In genomic region chrX:21946925-21947641, GRCh38 we compare ENCODE assay signal across 9 cellular contexts. TPM values are rescaled to one million over a fixed set of nuclear protein-coding genes. Genes with fewer than 3 reads are reported as not detected.
A peak's percentile ranks its signal among the peaks of the same experiment; 100 is the strongest.
DNase-seq lines count a peak whose midpoint lies in the region; ATAC-seq and TF ChIP-seq lines count a peak whose summit lies in the region.
"Had no signal": no experiment of that assay in that cellular context is flagged by ENCODE, and none has a peak within 500 bp of the region (broad histone marks: within the 10 kb centered on the region; RNA-seq: fewer than 3 reads in every experiment).

No MANE protein-coding gene starts in this region.

- H3K9me3 Mint-ChIP-seq in type B pancreatic cell: no peaks in the 10 kb centered on the region
- H3K9me3 Mint-ChIP-seq: activated naive CD4-positive, alpha-beta T cell treated with anti-CD3 and anti-CD28 coated beads, Interleukin-2, amount 50 U/mL, for 24 hours had no signal

- WGBS in adrenal gland, 4 donors: 24 to 39% (median 30%) methylated on average over 4 to 7 of the region's 7 CpGs

- H3K36me3 Mint-ChIP-seq in type B pancreatic cell: peaks cover 23% of the 10 kb centered on the region

- H3K4me3 ChIP-seq in cardiac muscle cell: peak overlapping the region; percentile 4
- no peak overlapping the region for H3K4me3 ChIP-seq in adrenal gland

- peak overlapping the region; percentile 86 for H3K27ac Mint-ChIP-seq in type B pancreatic cell
- H3K27ac Mint-ChIP-seq: activated naive CD4-positive, alpha-beta T cell treated with anti-CD3 and anti-CD28 coated beads, Interleukin-2, amount 50 U/mL, for 24 hours had no signal

- H3K27me3 Mint-ChIP-seq in type B pancreatic cell: no peaks in the 10 kb centered on the region
- H3K27me3 Mint-ChIP-seq: activated naive CD4-positive, alpha-beta T cell treated with anti-CD3 and anti-CD28 coated beads, Interleukin-2, amount 50 U/mL, for 24 hours had no signal

- DNase-seq in cardiac muscle cell (ENCODE audit: low read depth in 1 of 2, low spot score in 1 of 2) (peak; percentile 51 to 69), Right ventricle myocardium inferior (ENCODE audit: missing footprints) (no peak), adrenal gland (peak in 3 of 7 donors; percentile 9 to 19 (median 19)), iPS-NIHi11 (ENCODE audit: low spot score) (peak; percentile 17), type B pancreatic cell (ENCODE audit: extremely low spot score, unreplicated experiment) (no peak), NCI-H446 treated with DMSO at 0.1 percent for 48 hours (lab: John Stamatoyannopoulos, UW) (no peak), HK-2 (ENCODE audit: unreplicated experiment) (no peak)

- H3K27ac ChIP-seq in cardiac muscle cell (peak overlapping the region; percentile 97), adrenal gland (peak overlapping the region in 4 of 5 donors; percentile 15 to 43 (median 29))

- intact Hi-C loops in Right ventricle myocardium inferior (cut with DNase I): loop anchor here (10.0 kb wide), 1 partner anchor 192 kb away; the partner anchor contains the start of gene SMPX
- intact Hi-C loops in adrenal gland (cut with DNase I): no loop called here

- ATAC-seq in Right ventricle myocardium inferior (no peak), HG02884 (IDR thresholded peaks at IDR 0.05; ENCODE audit: unreplicated experiment) (no peak)

- TF ChIP-seq POLR2A in adrenal gland (IDR thresholded peaks at IDR 0.05): no peak

- H3K27me3 ChIP-seq in cardiac muscle cell: no peaks in the 10 kb centered on the region
- no peaks in the 10 kb centered on the region for H3K27me3 ChIP-seq in adrenal gland

- H3K36me3 ChIP-seq in cardiac muscle cell: no peaks in the 10 kb centered on the region
- H3K36me3 ChIP-seq in adrenal gland (replicated peaks in 1 of 2): no peaks in the 10 kb centered on the region

- peaks cover 62% of the 10 kb centered on the region for H3K4me1 ChIP-seq in cardiac muscle cell (ENCODE audit: low read depth)
- peaks cover 4 to 30% of the 10 kb centered on the region in 2 donors for H3K4me1 ChIP-seq in adrenal gland (replicated peaks in 1 of 2)

- H3K4me3 Mint-ChIP-seq in type B pancreatic cell: peak overlapping the region; percentile 70
- H3K4me3 Mint-ChIP-seq: activated naive CD4-positive, alpha-beta T cell treated with anti-CD3 and anti-CD28 coated beads, Interleukin-2, amount 50 U/mL, for 24 hours had no signal

- TF ChIP-seq CTCF in cardiac muscle cell (IDR thresholded peaks at IDR 0.05; ENCODE audit: low read depth, low read length) (no peak), adrenal gland (IDR thresholded peaks at IDR 0.05) (no peak), type B pancreatic cell (conservative IDR thresholded peaks at IDR 0.05) (no peak)

- H3K9me3 ChIP-seq in cardiac muscle cell (ENCODE audit: low read depth) (no peaks in the 10 kb centered on the region), adrenal gland (replicated peaks in 1 of 3) (no peaks in the 10 kb centered on the region)

- H3K4me1 Mint-ChIP-seq in type B pancreatic cell (ENCODE audit: unreplicated experiment): peaks cover 49% of the 10 kb centered on the region

RNA-seq across cellular contexts. Expression of gene SMS, which starts 6.6 kb away (rescaled TPM):
- total RNA-seq in cardiac muscle cell (213 and 253 TPM in 2 replicates), Right ventricle myocardium inferior (54.4 TPM), adrenal gland (100 to 1,000 TPM in 5 of 8 donors, 10 to 100 TPM in 3; 68.3 to 265 (median 131) TPM), type B pancreatic cell (ENCODE audit: low replicate concordance) (138 and 277 TPM in 2 replicates)
- polyA plus RNA-seq in cardiac muscle cell (403 and 501 TPM in 2 replicates), adrenal gland (100 to 1,000 TPM in 1 of 3 donors, 10 to 100 TPM in 2; 78.6 to 138 (median 99.5) TPM)

Comparison
In these comparisons a context has a peak if more than half of its experiments do, and no peak if none do; other contexts are left out.
1. DNase-seq: peak in cardiac muscle cell (2 of 2) and iPS-NIHi11 (single experiment); none in Right ventricle myocardium inferior (single experiment), type B pancreatic cell (single experiment), NCI-H446 treated with DMSO at 0.1 percent for 48 hours (single experiment) and HK-2 (single experiment).